Comparison of ENCODE assay signal across 8 cellular contexts in the genomic region with DNA sequence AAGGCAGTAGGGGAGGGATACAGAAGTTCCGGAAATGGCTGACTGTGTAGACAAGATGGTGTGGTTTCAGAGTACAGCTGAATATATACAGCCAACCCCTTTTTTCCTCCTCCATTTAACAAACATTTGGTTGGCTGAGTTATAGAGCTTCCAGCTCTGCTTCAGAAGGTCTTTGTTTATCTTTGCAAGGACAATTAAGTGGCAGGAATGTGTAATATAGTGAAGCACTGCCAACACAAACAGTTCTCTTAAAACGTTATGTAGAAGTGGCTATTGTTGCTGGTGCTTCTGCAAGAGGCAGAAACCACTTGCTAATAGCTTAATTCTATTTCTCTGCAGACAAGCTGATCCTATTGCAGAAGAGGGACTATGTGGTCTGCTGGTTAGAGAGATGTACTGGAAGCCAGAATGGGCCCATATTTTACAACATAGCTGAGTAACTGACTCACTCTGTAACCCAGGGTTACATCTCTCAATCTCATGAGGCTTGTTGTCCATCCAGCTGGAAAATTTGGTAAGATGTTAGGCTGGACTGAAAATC.
DNase-seq lines count a peak whose midpoint lies in the region; ATAC-seq and TF ChIP-seq lines count a peak whose summit lies in the region.

No MANE protein-coding gene starts in this region.

- peak; percentile 85 for DNase-seq in ACHN
- DNase-seq in NCI-H128 (lab: John Stamatoyannopoulos, UW; ENCODE audit: unreplicated experiment): peak; percentile 83
- DNase-seq in lower lobe of right lung: no peak
- no peak for DNase-seq in activated naive CD4-positive, alpha-beta T cell treated with anti-CD3 and anti-CD28 coated beads, Interleukin-2, amount 50 U/mL, for 16 hours
- DNase-seq in immature natural killer cell: no peak

- H3K4me1 Mint-ChIP-seq in brain: peaks cover 11% of the 10 kb centered on the region
- H3K4me1 Mint-ChIP-seq in immature natural killer cell: no peaks in the 10 kb centered on the region

- H3K9me3 ChIP-seq in lower lobe of right lung: no peaks in the 10 kb centered on the region

- in situ Hi-C loops in ACHN (cut with HindIII; ENCODE audit: low pct_ligation_motif_present, low pct_unique_long_range_greater_than_20kb, low sequenced_read_pairs): no loop called here

- H3K27me3 ChIP-seq in lower lobe of right lung (ENCODE audit: low read depth): no peaks in the 10 kb centered on the region

- TF ChIP-seq CTCF in brain (conservative IDR thresholded peaks at IDR 0.05): no peak
- TF ChIP-seq CTCF in lower lobe of right lung (IDR thresholded peaks at IDR 0.05): no peak

- H3K4me3 ChIP-seq in lower lobe of right lung: no peak overlapping the region

- intact Hi-C loops in lower lobe of right lung (cut with DNase I): no loop called here

- H3K4me3 Mint-ChIP-seq in brain (no peak overlapping the region), immature natural killer cell (no peak overlapping the region)

- H3K27ac Mint-ChIP-seq in brain: peak overlapping the region in 4 of 5 experiments; percentile 28 to 50 (median 40)
- H3K27ac Mint-ChIP-seq in immature natural killer cell: no peak overlapping the region

- no peaks in the 10 kb centered on the region for H3K36me3 ChIP-seq in lower lobe of right lung

- peaks cover 51% of the 10 kb centered on the region for H3K4me1 ChIP-seq in lower lobe of right lung

- ATAC-seq in lower lobe of right lung (peak; percentile 85 to 94), GM21381 (IDR thresholded peaks at IDR 0.05; ENCODE audit: unreplicated experiment) (no peak), HG02763 (IDR thresholded peaks at IDR 0.05; ENCODE audit: unreplicated experiment) (no peak)

- H3K9me3 Mint-ChIP-seq in brain (peaks cover 5 to 14% (median 11%) of the 10 kb centered on the region in 5 experiments), immature natural killer cell (peaks cover 0 to 7% (median 3%) of the 10 kb centered on the region in 6 donors)

- H3K27me3 Mint-ChIP-seq in brain: peaks cover 3% of the 10 kb centered on the region
- H3K27me3 Mint-ChIP-seq in immature natural killer cell (ENCODE audit: low read depth in 3 of 3): peaks cover 0 to 12% (median 9%) of the 10 kb centered on the region in 3 donors

- peak overlapping the region; percentile 70 for H3K27ac ChIP-seq in lower lobe of right lung

- H3K36me3 Mint-ChIP-seq in brain (no peaks in the 10 kb centered on the region), immature natural killer cell (no peaks in the 10 kb centered on the region)

Comparison
In these comparisons a context has a peak if more than half of its experiments do, and no peak if none do; other contexts are left out.
1. DNase-seq: peak in ACHN (single experiment) and NCI-H128 (single experiment); none in lower lobe of right lung (single experiment), activated naive CD4-positive, alpha-beta T cell treated with anti-CD3 and anti-CD28 coated beads, Interleukin-2, amount 50 U/mL, for 16 hours (single experiment) and immature natural killer cell (0 of 3).
2. H3K27ac Mint-ChIP-seq: peak in brain (4 of 5); none in immature natural killer cell (0 of 6).
3. ATAC-seq: peak in lower lobe of right lung (2 of 2); none in GM21381 (single experiment) and HG02763 (single experiment).